In genomic region chr5:74248576-74248975, GRCh38 we compare ENCODE assay signal across 26 cellular contexts.
"Had no signal": no experiment of that assay in that cellular context is flagged by ENCODE, and none has a peak within 500 bp of the region (broad histone marks: within the 10 kb centered on the region; RNA-seq: fewer than 3 reads in every experiment).

No MANE protein-coding gene starts in this region.

- H3K36me3 ChIP-seq: ascending aorta, cardiac muscle cell had no signal

- H3K4me1 Mint-ChIP-seq: activated CD4-positive, alpha-beta T cell treated with anti-CD3 and anti-CD28 coated beads, Interleukin-2, amount 10 ng/mL, durations not matched to agents 7 days and 5 days; activated naive CD8-positive, alpha-beta T cell treated with anti-CD3 and anti-CD28 coated beads, Interleukin-2, amount 50 U/mL, for 24 hours; T-cell had no signal

- ATAC-seq: activated naive CD4-positive, alpha-beta T cell treated with anti-CD3 and anti-CD28 coated beads, Interleukin-2, amount 50 U/mL, for 72 hours; activated naive CD8-positive, alpha-beta T cell treated with anti-CD3 and anti-CD28 coated beads, Interleukin-2, amount 50 U/mL, for 24 hours; activated T-cell treated with anti-CD3 and anti-CD28 coated beads, Interleukin-2, amount 50 U/mL, for 4 hours; body of pancreas; Panc1; Right ventricle myocardium inferior; T-cell had no signal

- H3K27ac Mint-ChIP-seq: activated CD4-positive, alpha-beta memory T cell treated with anti-CD3 and anti-CD28 coated beads for 36 hours; activated CD4-positive, alpha-beta T cell treated with anti-CD3 and anti-CD28 coated beads, Interleukin-2, amount 10 ng/mL, durations not matched to agents 7 days and 5 days; activated naive CD4-positive, alpha-beta T cell treated with anti-CD3 and anti-CD28 coated beads, Interleukin-2, amount 50 U/mL, for 72 hours; activated naive CD8-positive, alpha-beta T cell treated with anti-CD3 and anti-CD28 coated beads, Interleukin-2, amount 50 U/mL, for 24 hours; T-cell had no signal

- H3K4me1 ChIP-seq: ascending aorta had no signal

- H3K4me3 ChIP-seq: ascending aorta, body of pancreas, cardiac muscle cell, SK-N-MC had no signal

- H3K9me3 Mint-ChIP-seq: activated CD4-positive, alpha-beta memory T cell treated with anti-CD3 and anti-CD28 coated beads for 36 hours; activated CD4-positive, alpha-beta T cell treated with anti-CD3 and anti-CD28 coated beads, Interleukin-2, amount 10 ng/mL, durations not matched to agents 7 days and 5 days; activated naive CD4-positive, alpha-beta T cell treated with anti-CD3 and anti-CD28 coated beads, Interleukin-2, amount 50 U/mL, for 72 hours; activated naive CD8-positive, alpha-beta T cell treated with anti-CD3 and anti-CD28 coated beads, Interleukin-2, amount 50 U/mL, for 24 hours; activated T-cell treated with anti-CD3 and anti-CD28 coated beads, Interleukin-2, amount 50 U/mL, for 4 hours; T-cell had no signal

- H3K4me3 Mint-ChIP-seq: activated CD4-positive, alpha-beta memory T cell treated with anti-CD3 and anti-CD28 coated beads for 36 hours; activated CD4-positive, alpha-beta T cell treated with anti-CD3 and anti-CD28 coated beads, Interleukin-2, amount 10 ng/mL, durations not matched to agents 7 days and 5 days; activated naive CD8-positive, alpha-beta T cell treated with anti-CD3 and anti-CD28 coated beads, Interleukin-2, amount 50 U/mL, for 24 hours; activated T-cell treated with anti-CD3 and anti-CD28 coated beads, Interleukin-2, amount 50 U/mL, for 4 hours; T-cell had no signal

- DNase-seq: activated CD4-positive, alpha-beta memory T cell treated with anti-CD3 and anti-CD28 coated beads for 36 hours; activated CD4-positive, alpha-beta T cell treated with anti-CD3 and anti-CD28 coated beads, Interleukin-2, amount 10 ng/mL, durations not matched to agents 7 days and 5 days; activated CD4-positive, CD25-positive, alpha-beta regulatory T cell; activated CD8-positive, alpha-beta memory T cell treated with anti-CD3 and anti-CD28 coated beads for 24 hours; activated effector memory CD4-positive, alpha-beta T cell treated with anti-CD3 and anti-CD28 coated beads, Interleukin-2, amount 50 U/mL, for 16 hours; activated naive CD4-positive, alpha-beta T cell treated with Interleukin-2 at 50 U/mL for 16 hours; activated naive CD8-positive, alpha-beta T cell treated with anti-CD3 and anti-CD28 coated beads, Interleukin-2, amount 50 U/mL, for 24 hours; activated T-cell treated with anti-CD3 and anti-CD28 coated beads, Interleukin-2, amount 50 U/mL, for 4 hours; amniotic stem cell; NCI-H1048; NCI-H187 treated with DMSO at 0.1 percent for 48 hours; NCI-H2081 treated with DMSO at 0.1 percent for 48 hours; NCI-H226; NCI-H526; NCI-H82; OCI-M1; RPMI8226; T-cell had no signal

- H3K27ac ChIP-seq: ascending aorta, body of pancreas, cardiac muscle cell, KMS-11, SK-N-MC had no signal

- H3K36me3 Mint-ChIP-seq: activated CD4-positive, alpha-beta memory T cell treated with anti-CD3 and anti-CD28 coated beads for 36 hours; activated naive CD4-positive, alpha-beta T cell treated with anti-CD3 and anti-CD28 coated beads, Interleukin-2, amount 50 U/mL, for 72 hours; T-cell had no signal

- H3K27me3 ChIP-seq: ascending aorta, body of pancreas, cardiac muscle cell had no signal

- H3K9me3 ChIP-seq: ascending aorta, body of pancreas had no signal
